Comparison of ENCODE assay signal across 13 cellular contexts in the genomic region with DNA sequence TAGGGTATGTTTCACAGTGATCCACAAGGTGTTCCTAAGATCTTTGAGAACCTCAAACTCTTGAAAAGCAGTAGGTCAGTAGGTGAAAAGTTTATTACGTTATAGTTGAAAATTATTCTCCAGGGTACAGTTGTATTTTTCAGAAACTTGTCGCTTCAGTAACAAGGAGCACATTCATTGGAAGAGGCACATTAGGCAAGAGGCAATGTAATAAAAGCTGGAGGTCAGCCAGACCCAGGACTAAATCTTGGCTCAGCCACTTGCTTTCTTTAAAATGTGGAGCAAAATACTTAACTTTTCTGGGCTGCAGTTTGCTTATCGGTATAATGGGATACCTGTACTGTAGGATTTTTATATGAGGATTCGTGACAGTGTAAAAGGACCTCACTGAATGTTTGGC. TPM values are rescaled to one million over a fixed set of nuclear protein-coding genes. Genes with fewer than 3 reads are reported as not detected.
DNase-seq lines count a peak whose midpoint lies in the region; ATAC-seq and TF ChIP-seq lines count a peak whose summit lies in the region.
"Had no signal": no experiment of that assay in that cellular context is flagged by ENCODE, and none has a peak within 500 bp of the region (broad histone marks: within the 10 kb centered on the region; RNA-seq: fewer than 3 reads in every experiment).

No MANE protein-coding gene starts in this region.

- H3K4me1 Mint-ChIP-seq in HFFc6 (ENCODE audit: low read depth) = peaks cover 85% of the 10 kb centered on the region

- no peak for TF ChIP-seq POLR2A in tibial nerve (IDR thresholded peaks at IDR 0.05)

- H3K9me3 Mint-ChIP-seq in HFFc6 = no peaks in the 10 kb centered on the region
- H3K9me3 Mint-ChIP-seq: CD8-positive, alpha-beta memory T cell had no signal

- TF ChIP-seq EP300 in tibial nerve (IDR thresholded peaks at IDR 0.05) = peak in 1 of 2 donors; percentile 44

- ATAC-seq in HG02571 (IDR thresholded peaks at IDR 0.05; ENCODE audit: unreplicated experiment) (no peak), HG02884 (IDR thresholded peaks at IDR 0.05; ENCODE audit: unreplicated experiment) (no peak)
- ATAC-seq: foreskin keratinocyte, HCT116 had no signal

- H3K4me3 ChIP-seq in tibial nerve = no peak overlapping the region

- no peak for DNase-seq in HFFc6
- peak; percentile 44 for DNase-seq in dedifferentiated amniotic fluid mesenchymal stem cell (ENCODE audit: extremely low spot score)
- DNase-seq in medulla oblongata (ENCODE audit: extremely low spot score) = peak; percentile 67
- DNase-seq in tibial nerve (ENCODE audit: low spot score in 2 of 2) = peak; percentile 12 to 50
- no peak for DNase-seq in DMS 273 (lab: John Stamatoyannopoulos, UW; ENCODE audit: unreplicated experiment)
- DNase-seq: activated naive CD4-positive, alpha-beta T cell treated with Interleukin-2 at 50 U/mL for 16 hours; CD8-positive, alpha-beta memory T cell; foreskin keratinocyte; MM.1S; stimulated activated naive CD4-positive, alpha-beta T cell had no signal

- H3K27me3 ChIP-seq in tibial nerve = no peaks in the 10 kb centered on the region
- H3K27me3 ChIP-seq: foreskin keratinocyte had no signal

- no peaks in the 10 kb centered on the region for H3K9me3 ChIP-seq in tibial nerve

- H3K4me1 ChIP-seq in tibial nerve = peaks cover 0 to 27% (median 11%) of the 10 kb centered on the region in 4 donors
- H3K4me1 ChIP-seq: foreskin keratinocyte had no signal

- 23 to 33% methylated on average over 4 of the region's 4 CpGs for WGBS in tibial nerve, 2 donors

- H3K27ac Mint-ChIP-seq in HFFc6 = peak overlapping the region; percentile 64

- H3K27me3 Mint-ChIP-seq in HFFc6 (ENCODE audit: insufficient read depth) = peaks cover 1% of the 10 kb centered on the region
- H3K27me3 Mint-ChIP-seq: CD8-positive, alpha-beta memory T cell had no signal

- peaks cover 84% of the 10 kb centered on the region for H3K36me3 Mint-ChIP-seq in HFFc6 (ENCODE audit: low read depth)

- no peak overlapping the region for H3K27ac ChIP-seq in tibial nerve
- H3K27ac ChIP-seq: foreskin keratinocyte had no signal

- no peaks in the 10 kb centered on the region for H3K36me3 ChIP-seq in tibial nerve

- H3K4me3 Mint-ChIP-seq in HFFc6 = peak overlapping the region; percentile 26; the same call in 1 of the 2 replicates
- H3K4me3 Mint-ChIP-seq: CD8-positive, alpha-beta memory T cell had no signal

- no peak for TF ChIP-seq CTCF in HFFc6 (IDR thresholded peaks at IDR 0.05)
- TF ChIP-seq CTCF in tibial nerve (IDR thresholded peaks at IDR 0.05) = no peak

RNA-seq across cellular contexts. Expression of a gene that starts 45.6 kb away (rescaled TPM):
- total RNA-seq in HFFc6 (2021; fragmentation: NEBNext Ultra II Directional; extraction: Animal tissue kit (Norgen Biotek cat#: 25700)) = 100 to 1,000 TPM; 126 to 186 (median 139) TPM
- total RNA-seq in tibial nerve = 10 to 100 TPM; 28.0 to 34.3 (median 29.8) TPM

Comparison
In these comparisons a context has a peak if more than half of its experiments do, and no peak if none do; other contexts are left out.
1. DNase-seq: peak in dedifferentiated amniotic fluid mesenchymal stem cell (single experiment), medulla oblongata (single experiment) and tibial nerve (2 of 2); none in HFFc6 (single experiment) and DMS 273 (single experiment).